25 cellular contexts compared by ENCODE assay signal in genomic region chr17:9255838-9256237, GRCh38.
"Had no signal": no experiment of that assay in that cellular context is flagged by ENCODE, and none has a peak within 500 bp of the region (broad histone marks: within the 10 kb centered on the region; RNA-seq: fewer than 3 reads in every experiment).

No MANE protein-coding gene starts in this region.

- DNase-seq: activated CD4-positive, alpha-beta T cell treated with anti-CD3 and anti-CD28 coated beads for 1 hour; activated CD4-positive, alpha-beta T cell treated with anti-CD3 and anti-CD28 coated beads, Interleukin-2, amount 50 U/mL, for 1 hour; activated CD8-positive, alpha-beta T cell treated with anti-CD3 and anti-CD28 coated beads, Interleukin-2, amount 10 ng/mL, durations not matched to agents 7 days and 5 days; activated T-cell treated with anti-CD3 and anti-CD28 coated beads, Interleukin-2, amount 50 U/mL, for 24 hours; adrenal gland; brain microvascular endothelial cell; central memory CD4-positive, alpha-beta T cell; dermis blood vessel endothelial cell; effector CD8-positive, alpha-beta T cell; heart left ventricle; islet precursor cell; left colon; mesendoderm; mucosa of descending colon; nephron progenitor cell; right lobe of liver; small intestine; stimulated activated CD4-positive, alpha-beta T cell treated with anti-CD3 and anti-CD28 coated beads, Interleukin-2, amount 100 ng/mL, for 24 hours; stomach; upper lobe of right lung had no signal

- ATAC-seq: activated CD8-positive, alpha-beta T cell treated with anti-CD3 and anti-CD28 coated beads, Interleukin-2, amount 10 ng/mL, durations not matched to agents 7 days and 5 days; activated naive CD4-positive, alpha-beta T cell treated with anti-CD3 and anti-CD28 coated beads, Interleukin-2, amount 50 U/mL, for 72 hours; activated T-helper 17 cell treated with anti-CD3 and anti-CD28 coated beads, Interleukin-2, amount 50 U/mL, for 72 hours; heart left ventricle; right lobe of liver; stimulated activated effector memory CD8-positive, alpha-beta T cell treated with anti-CD3 and anti-CD28 coated beads, Interleukin-12 subunit alpha, Interleukin-12 subunit beta, amount 100 ng/mL, for 72 hours had no signal

- H3K9me3 ChIP-seq: adrenal gland, ascending aorta, esophagus muscularis mucosa, heart left ventricle, mucosa of descending colon, right lobe of liver, stomach, upper lobe of right lung had no signal

- H3K27me3 ChIP-seq: adrenal gland, ascending aorta, brain microvascular endothelial cell, esophagus muscularis mucosa, heart left ventricle, right lobe of liver, stomach, upper lobe of right lung had no signal

- H3K36me3 ChIP-seq: adrenal gland, ascending aorta, brain microvascular endothelial cell, esophagus muscularis mucosa, heart left ventricle, right lobe of liver, stomach, upper lobe of right lung had no signal

- H3K27ac ChIP-seq: adrenal gland, ascending aorta, brain microvascular endothelial cell, heart left ventricle, right lobe of liver, upper lobe of right lung had no signal

- H3K4me1 ChIP-seq: adrenal gland, ascending aorta, right lobe of liver had no signal

- H3K4me3 ChIP-seq: adrenal gland, ascending aorta, esophagus muscularis mucosa, heart left ventricle, mucosa of descending colon, right lobe of liver, stomach, upper lobe of right lung had no signal
